8 cellular contexts compared by ENCODE assay signal in genomic region chr1:108830119-108831008, GRCh38. TPM values are rescaled to one million over a fixed set of nuclear protein-coding genes. Genes with fewer than 3 reads are reported as not detected.
DNase-seq lines count a peak whose midpoint lies in the region; ATAC-seq and TF ChIP-seq lines count a peak whose summit lies in the region.

No MANE protein-coding gene starts in this region.

- TF ChIP-seq CTCF in Panc1 (IDR thresholded peaks at IDR 0.05): no peak

- intact Hi-C loops in Panc1 (cut with micrococcal nuclease; ENCODE audit: unreplicated experiment): no loop called here
- intact Hi-C loops in CD4-positive, alpha-beta memory T cell (cut with micrococcal nuclease): no loop called here

- CTCF ChIA-PET in Panc1 (lab: Charles Lee): interaction anchor here (0.6 to 1.4 kb wide), 3 partner anchors 17 to 68 kb away, joined by 3 to 5 read pairs (median 4); no protein-coding TSS in a partner anchor
- CTCF ChIA-PET in CD4-positive, alpha-beta memory T cell (lab: Charles Lee; ENCODE audit: partially characterized antibody): interaction anchor here (0.9 to 10.2 kb wide), 20 partner anchors 10 to 284 kb away, joined by 3 to 238 read pairs (median 7); partner anchors contain the start of genes GPSM2 and PRPF38B

- H3K4me1 Mint-ChIP-seq in CD4-positive, alpha-beta memory T cell: peaks cover 0 to 10% (median 7%) of the 10 kb centered on the region in 4 donors

- H3K9me3 ChIP-seq in Panc1 (ENCODE audit: control insufficient read depth, insufficient read depth, low read depth, low read length): no peaks in the 10 kb centered on the region
- H3K9me3 ChIP-seq in CD4-positive, alpha-beta memory T cell (ENCODE audit: control insufficient read depth in 1 of 2, low read length in 2 of 2): no peaks in the 10 kb centered on the region
- no peaks in the 10 kb centered on the region for H3K9me3 ChIP-seq in HAP-1

- in situ Hi-C loops in Panc1 (cut with HindIII; ENCODE audit: low pct_unique_long_range_greater_than_20kb, low sequenced_read_pairs): no loop called here
- in situ Hi-C loops in HAP-1 (cut with MboI; ENCODE audit: low sequenced_read_pairs): loop anchor here (5.0 kb wide), 1 partner anchor 62 kb away; no protein-coding TSS in a partner anchor

- ATAC-seq in Panc1 (peak; percentile 92), esophagus mucosa (peak; percentile 71), GM21529 (IDR thresholded peaks at IDR 0.05; ENCODE audit: unreplicated experiment) (no peak), HG03342 (IDR thresholded peaks at IDR 0.05; ENCODE audit: unreplicated experiment) (no peak)

- no peaks in the 10 kb centered on the region for H3K36me3 Mint-ChIP-seq in CD4-positive, alpha-beta memory T cell

- DNase-seq in CD1c-positive myeloid dendritic cell (ENCODE audit: extremely low spot score) (peak; percentile 29), Panc1 (ENCODE audit: low read depth, low spot score) (peak; percentile 69), non-pigmented ciliary epithelial cell (ENCODE audit: low read depth) (peak; percentile 85), HAP-1 (ENCODE audit: low spot score in 2 of 2) (no peak)
- DNase-seq in CD4-positive, alpha-beta memory T cell: no peak

- no TSS peak for BruUV-seq in Panc1 (replicated peaks; lab: Mats Ljungman, UMichigan)

- peaks cover 38% of the 10 kb centered on the region for H3K4me1 ChIP-seq in Panc1 (ENCODE audit: control insufficient read depth, insufficient read depth, low read length)
- peaks cover 8% of the 10 kb centered on the region for H3K4me1 ChIP-seq in CD4-positive, alpha-beta memory T cell (ENCODE audit: insufficient read depth, low read length)
- H3K4me1 ChIP-seq in HAP-1: peaks cover 16% of the 10 kb centered on the region

- no peaks in the 10 kb centered on the region for H3K9me3 Mint-ChIP-seq in CD4-positive, alpha-beta memory T cell

- peaks cover 4 to 6% of the 10 kb centered on the region in 2 donors for H3K27me3 Mint-ChIP-seq in CD4-positive, alpha-beta memory T cell

- no peak overlapping the region for H3K27ac Mint-ChIP-seq in CD4-positive, alpha-beta memory T cell

- no peak overlapping the region for H3K4me3 Mint-ChIP-seq in CD4-positive, alpha-beta memory T cell

- POLR2A ChIA-PET in Panc1 (lab: Charles Lee): interaction anchor here (0.6 kb wide), 1 partner anchor 79 kb away, joined by 3 read pairs; no protein-coding TSS in a partner anchor
- POLR2A ChIA-PET in CD4-positive, alpha-beta memory T cell (lab: Charles Lee; ENCODE audit: partially characterized antibody): no interaction called here

- H3K36me3 ChIP-seq in Panc1 (ENCODE audit: control insufficient read depth, insufficient read depth, low read length) (no peaks in the 10 kb centered on the region), HAP-1 (replicated peaks) (no peaks in the 10 kb centered on the region)
- no peaks in the 10 kb centered on the region for H3K36me3 ChIP-seq in CD4-positive, alpha-beta memory T cell (ENCODE audit: insufficient read depth, low read length)

- H3K4me3 ChIP-seq in Panc1 (ENCODE audit: low read depth in 2 of 2, low read length in 2 of 2) (peak overlapping the region; percentile 31 to 56), HAP-1 (no peak overlapping the region)
- H3K4me3 ChIP-seq in CD4-positive, alpha-beta memory T cell (ENCODE audit: low read length in 2 of 2): no peak overlapping the region

- no peaks in the 10 kb centered on the region for H3K27me3 ChIP-seq in Panc1 (ENCODE audit: control insufficient read depth, insufficient read depth, low read length)
- H3K27me3 ChIP-seq in CD4-positive, alpha-beta memory T cell (ENCODE audit: insufficient read depth, low read length): no peaks in the 10 kb centered on the region
- H3K27me3 ChIP-seq in HAP-1 (ENCODE audit: low read depth): no peaks in the 10 kb centered on the region

- H3K27ac ChIP-seq in Panc1 (ENCODE audit: low read length): peak overlapping the region; percentile 98
- no peak overlapping the region for H3K27ac ChIP-seq in CD4-positive, alpha-beta memory T cell (ENCODE audit: low read depth, low read length)

RNA-seq across cellular contexts. Expression of gene AKNAD1, which starts 26.5 kb away (rescaled TPM):
- total RNA-seq in Panc1 (2021; ENCODE audit: unreplicated experiment) (0.26 TPM), esophagus mucosa (1.00 TPM)
- polyA plus RNA-seq in Panc1 (2012; ENCODE audit: insufficient read length): 1.0 TPM
- total RNA-seq in CD4-positive, alpha-beta memory T cell: not detected
- not detected for polyA plus RNA-seq in CD4-positive, alpha-beta memory T cell

RNA-seq across cellular contexts. Expression of gene GPSM2, which starts 46.4 kb away (rescaled TPM):
- total RNA-seq in Panc1 (2021; ENCODE audit: unreplicated experiment) (36.3 TPM), esophagus mucosa (54.5 TPM)
- 16.2 TPM for polyA plus RNA-seq in Panc1 (2012; ENCODE audit: insufficient read length)
- total RNA-seq in CD4-positive, alpha-beta memory T cell: 1 to 10 TPM; 1.4 to 1.8 TPM
- 1 to 10 TPM in 1 of 2 donors, under 1 TPM in 1; 0.55 to 1.2 TPM for polyA plus RNA-seq in CD4-positive, alpha-beta memory T cell

Comparison
In these comparisons a context has a peak if more than half of its experiments do, and no peak if none do; other contexts are left out.
1. DNase-seq: peak in CD1c-positive myeloid dendritic cell (single experiment), Panc1 (single experiment) and non-pigmented ciliary epithelial cell (single experiment); none in CD4-positive, alpha-beta memory T cell (0 of 5) and HAP-1 (0 of 2).
2. ATAC-seq: peak in Panc1 (single experiment) and esophagus mucosa (single experiment); none in GM21529 (single experiment) and HG03342 (single experiment).
3. H3K4me3 ChIP-seq: peak in Panc1 (2 of 2); none in CD4-positive, alpha-beta memory T cell (0 of 2) and HAP-1 (single experiment).
4. RNA of gene GPSM2, which starts 46.4 kb away (total RNA-seq): 54.5 TPM in esophagus mucosa (single experiment) and 36.3 TPM in Panc1 (single experiment); 1.4 to 1.8 TPM in CD4-positive, alpha-beta memory T cell; every median in the first group is over 10 times any median in the second.